ENCODE assay signal across 32 cellular contexts in genomic region chr20:63459070-63459380, GRCh38. TPM values are rescaled to one million over a fixed set of nuclear protein-coding genes. Genes with fewer than 3 reads are reported as not detected.
"Had no signal": no experiment of that assay in that cellular context is flagged by ENCODE, and none has a peak within 500 bp of the region (broad histone marks: within the 10 kb centered on the region; RNA-seq: fewer than 3 reads in every experiment).

No MANE protein-coding gene starts in this region.

- H3K36me3 ChIP-seq: esophagus squamous epithelium, heart right ventricle, left lung, ovary, spleen, transverse colon, upper lobe of right lung, vagina had no signal

- H3K4me3 ChIP-seq: coronary artery, esophagus squamous epithelium, heart right ventricle, left lung, mucosa of descending colon, ovary, psoas muscle, skin epidermis, spleen, transverse colon, upper lobe of right lung, vagina had no signal

- DNase-seq: dermis blood vessel endothelial cell; effector memory CD4-positive, alpha-beta T cell; erythroblast; esophagus squamous epithelium; foreskin melanocyte; glutamatergic neuron; heart right ventricle; hippocampal formation; left cardiac atrium; left lung; mesenchymal stem cell; mucosa of descending colon; naive B cell; occipital lobe; ovary; posterior cingulate gyrus; psoas muscle; right cardiac atrium; spleen; stimulated activated naive B cell treated with anti-CD40 and anti-IgM and Interleukin-4, amounts not matched to agents 10 μg/mL and 1 μg/mL and 100 μg/mL, for 72 hours; transverse colon; upper lobe of right lung had no signal

- H3K36me3 Mint-ChIP-seq: mesothelial cell of epicardium; naive B cell; natural killer cell treated with Interleukin-12 subunit alpha and Interleukin-12 subunit beta and Interleukin-15 and Interleukin-18, amount 100 ng/mL, for 72 hours; stimulated activated naive B cell treated with anti-CD40 and anti-IgM and Interleukin-4, amounts not matched to agents 10 μg/mL and 1 μg/mL and 100 μg/mL, for 72 hours had no signal

- H3K27ac ChIP-seq: coronary artery, esophagus squamous epithelium, heart right ventricle, left lung, ovary, psoas muscle, skin epidermis, spleen, transverse colon, upper lobe of right lung, vagina had no signal

- H3K4me1 ChIP-seq: psoas muscle had no signal

- H3K9me3 ChIP-seq: esophagus squamous epithelium, heart right ventricle, left lung, mucosa of descending colon, ovary, psoas muscle, spleen, transverse colon, upper lobe of right lung, vagina had no signal

- H3K27ac Mint-ChIP-seq: mesothelial cell of epicardium; natural killer cell treated with Interleukin-12 subunit alpha and Interleukin-12 subunit beta and Interleukin-15 and Interleukin-18, amount 100 ng/mL, for 72 hours; stimulated activated naive B cell treated with anti-CD40 and anti-IgM and Interleukin-4, amounts not matched to agents 10 μg/mL and 1 μg/mL and 100 μg/mL, for 72 hours; stimulated activated naive CD8-positive, alpha-beta T cell treated with anti-CD3 and anti-CD28 coated beads, Interleukin-15, Interleukin-2, amounts not matched to agents 100 ng/mL and 50 ng/mL, for 24 hours had no signal

- H3K4me3 Mint-ChIP-seq: mesothelial cell of epicardium; natural killer cell treated with Interleukin-12 subunit alpha and Interleukin-12 subunit beta and Interleukin-15 and Interleukin-18, amount 100 ng/mL, for 72 hours; stimulated activated naive B cell treated with anti-CD40 and anti-IgM and Interleukin-4, amounts not matched to agents 10 μg/mL and 1 μg/mL and 100 μg/mL, for 72 hours; stimulated activated naive CD8-positive, alpha-beta T cell treated with anti-CD3 and anti-CD28 coated beads, Interleukin-15, Interleukin-2, amounts not matched to agents 100 ng/mL and 50 ng/mL, for 24 hours had no signal

- FAIRE-seq: islet of Langerhans had no signal

- H3K9me3 Mint-ChIP-seq: mesothelial cell of epicardium; naive B cell; natural killer cell treated with Interleukin-12 subunit alpha and Interleukin-12 subunit beta and Interleukin-15 and Interleukin-18, amount 100 ng/mL, for 72 hours; stimulated activated naive B cell treated with anti-CD40 and anti-IgM and Interleukin-4, amounts not matched to agents 10 μg/mL and 1 μg/mL and 100 μg/mL, for 72 hours; stimulated activated naive CD8-positive, alpha-beta T cell treated with anti-CD3 and anti-CD28 coated beads, Interleukin-15, Interleukin-2, amounts not matched to agents 100 ng/mL and 50 ng/mL, for 24 hours had no signal

- H3K27me3 ChIP-seq: ovary had no signal

RNA-seq across cellular contexts. Expression of gene KCNQ2, which starts 13.4 kb away (rescaled TPM):
- total RNA-seq: dermis blood vessel endothelial cell; esophagus squamous epithelium; left lung; lower leg skin; lung microvascular endothelial cell; natural killer cell treated with Interleukin-12 subunit alpha and Interleukin-12 subunit beta and Interleukin-15 and Interleukin-18, amount 100 ng/mL, for 72 hours; ovary; renal cortical epithelial cell; upper lobe of right lung had no signal
- polyA plus RNA-seq: ovary had no signal
